Comparison of ENCODE assay signal across 8 cellular contexts in the genomic region with DNA sequence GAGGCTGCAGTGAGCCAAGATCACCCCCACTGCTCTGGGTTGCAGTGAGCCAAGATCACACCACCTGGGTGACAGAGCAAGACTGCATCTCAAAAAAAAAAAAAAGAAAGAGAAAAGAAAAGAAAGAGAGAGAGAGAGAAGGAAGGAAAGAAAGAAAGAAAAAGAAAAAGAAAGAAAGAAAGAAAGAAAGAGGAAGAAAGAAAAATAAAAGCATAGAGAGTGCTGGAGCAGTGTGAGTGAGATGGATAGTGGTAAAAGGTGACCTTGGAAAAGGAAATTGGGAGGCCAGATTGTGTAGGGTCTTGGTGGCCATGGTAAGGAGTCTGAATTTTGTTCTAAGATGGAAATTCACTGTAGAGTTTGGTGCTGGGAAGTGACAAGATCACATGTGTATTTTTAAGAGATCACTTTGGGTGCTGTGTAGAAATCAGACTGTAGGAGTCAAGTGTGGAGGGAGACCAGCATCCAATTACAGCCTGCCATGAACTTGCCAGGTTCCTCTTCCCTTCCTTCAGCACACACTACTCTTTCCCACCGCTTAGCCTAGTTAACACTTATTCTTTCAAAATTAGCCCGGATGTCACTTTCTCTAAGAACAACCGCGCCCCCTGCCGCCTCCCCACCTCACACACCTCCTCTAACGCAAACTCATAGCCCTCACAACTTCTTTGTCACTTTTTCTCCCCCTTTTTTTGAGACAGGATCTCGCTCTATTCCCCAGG. TPM values are rescaled to one million over a fixed set of nuclear protein-coding genes. Genes with fewer than 3 reads are reported as not detected.
DNase-seq lines count a peak whose midpoint lies in the region; ATAC-seq and TF ChIP-seq lines count a peak whose summit lies in the region.

No MANE protein-coding gene starts in this region.

- H3K27ac ChIP-seq in lung (ENCODE audit: low read depth in 1 of 2, low read length in 1 of 2) = peak overlapping the region; percentile 86 to 94

- peak overlapping the region; percentile 60 for H3K4me3 ChIP-seq in lung

- peaks cover 0 to 7% of the 10 kb centered on the region in 2 donors for H3K4me1 ChIP-seq in lung (ENCODE audit: control insufficient read depth in 2 of 2, insufficient read depth in 2 of 2, low read length in 2 of 2)

- peak; percentile 82 for DNase-seq in D341Med (ENCODE audit: low spot score)
- DNase-seq in NCI-H69 (lab: John Stamatoyannopoulos, UW) = peak; percentile 89
- DNase-seq in activated CD4-positive, alpha-beta T cell treated with anti-CD3 and anti-CD28 coated beads, Interleukin-2, amount 50 U/mL, for 1 hour = peak; percentile 87
- peak; percentile 71 for DNase-seq in ecto neural progenitor cell (ENCODE audit: low spot score)
- DNase-seq in lung (ENCODE audit: low spot score) = peak; percentile 65
- peak; percentile 57 to 83 (median 66) for DNase-seq in stimulated activated CD4-positive, alpha-beta T cell treated with anti-CD3 and anti-CD28 coated beads, TNF-alpha, amount 100 ng/mL, for 1 hour (ENCODE audit: low read depth in 3 of 3, low spot score in 1 of 3)

- H3K36me3 ChIP-seq in lung (ENCODE audit: control insufficient read depth in 2 of 2, insufficient read depth in 2 of 2, low read length in 2 of 2) = no peaks in the 10 kb centered on the region

- H3K27me3 ChIP-seq in lung (ENCODE audit: control insufficient read depth, insufficient read depth) = no peaks in the 10 kb centered on the region

- WGBS in lung, 2 donors = 1% methylated on average over 7 of the region's 7 CpGs

- no peaks in the 10 kb centered on the region for H3K9me3 ChIP-seq in lung (ENCODE audit: control insufficient read depth in 2 of 2, insufficient read depth in 1 of 2, low read length in 1 of 2)

- ATAC-seq in HG03460 (IDR thresholded peaks at IDR 0.05; ENCODE audit: unreplicated experiment) (peak; percentile 40), lung (ENCODE audit: insufficient read depth, low FRiP score) (peak; percentile 36), GM19351 (IDR thresholded peaks at IDR 0.05; ENCODE audit: unreplicated experiment) (no peak)

- TF ChIP-seq CTCF in lung (IDR thresholded peaks at IDR 0.05; ENCODE audit: control extremely low read depth, extremely low read depth) = peak; percentile 52

RNA-seq across cellular contexts. Expression of a gene that starts 17.9 kb away (rescaled TPM):
- 10 to 100 TPM; 25.6 to 46.7 TPM for total RNA-seq in lung
- polyA plus RNA-seq in lung = 10 to 100 TPM; 69.9 to 72.1 TPM

RNA-seq across cellular contexts. Expression of a gene that starts 18.7 kb away (rescaled TPM):
- 10 to 100 TPM; 26.6 to 33.1 TPM for total RNA-seq in lung
- polyA plus RNA-seq in lung = 10 to 100 TPM; 11.4 to 22.1 TPM

RNA-seq across cellular contexts. Expression of a gene that starts 28.9 kb away (rescaled TPM):
- 10 to 100 TPM in 1 of 2 donors, 1 to 10 TPM in 1; 9.0 to 28.7 TPM for total RNA-seq in lung
- 10 to 100 TPM in 1 of 2 donors, 1 to 10 TPM in 1; 8.4 to 16.8 TPM for polyA plus RNA-seq in lung

RNA-seq across cellular contexts. Expression of a gene that starts 35.8 kb away (rescaled TPM):
- 10 to 100 TPM; 29.9 to 84.6 TPM for total RNA-seq in lung
- 10 to 100 TPM; 55.0 to 90.3 TPM for polyA plus RNA-seq in lung

RNA-seq across cellular contexts. Expression of a gene that starts 47.0 kb away (rescaled TPM):
- total RNA-seq in lung = 10 to 100 TPM; 55.5 to 56.5 TPM
- 10 to 100 TPM; 41.1 to 53.0 TPM for polyA plus RNA-seq in lung
